22 cellular contexts compared by ENCODE assay signal in genomic region chr12:58922849-58923248, GRCh38. TPM values are rescaled to one million over a fixed set of nuclear protein-coding genes. Genes with fewer than 3 reads are reported as not detected.
DNase-seq lines count a peak whose midpoint lies in the region; ATAC-seq and TF ChIP-seq lines count a peak whose summit lies in the region.
"Had no signal": no experiment of that assay in that cellular context is flagged by ENCODE, and none has a peak within 500 bp of the region (broad histone marks: within the 10 kb centered on the region; RNA-seq: fewer than 3 reads in every experiment).

No MANE protein-coding gene starts in this region.

- no peaks in the 10 kb centered on the region for H3K9me3 Mint-ChIP-seq in endothelial cell (ENCODE audit: unreplicated experiment)
- H3K9me3 Mint-ChIP-seq: activated T-helper 2 cell treated with anti-CD3 and anti-CD28 coated beads, Interferon-gamma antibody, Interleukin-2, Interleukin-4, amounts not matched to agents 10 μg/mL and 5 μg/mL and 100 μg/mL, durations not matched to agents 14 hours and 24 hours and 36 hours had no signal

- H3K4me1 Mint-ChIP-seq in endothelial cell (ENCODE audit: unreplicated experiment): peaks cover 43% of the 10 kb centered on the region
- H3K4me1 Mint-ChIP-seq: natural killer cell; stimulated activated effector memory CD8-positive, alpha-beta T cell treated with anti-CD3 and anti-CD28 coated beads, Interleukin-12 subunit alpha, Interleukin-12 subunit beta, amount 100 ng/mL, for 72 hours had no signal

- peaks cover 7% of the 10 kb centered on the region for H3K27me3 Mint-ChIP-seq in endothelial cell (ENCODE audit: unreplicated experiment)

- H3K9me3 ChIP-seq in parathyroid adenoma (ENCODE audit: control insufficient read depth, low read length): no peaks in the 10 kb centered on the region
- no peaks in the 10 kb centered on the region for H3K9me3 ChIP-seq in esophagus muscularis mucosa
- H3K9me3 ChIP-seq: heart right ventricle, prostate gland, SJCRH30, tibial nerve had no signal

- peaks cover 7% of the 10 kb centered on the region for H3K79me2 ChIP-seq in parathyroid adenoma

- H3K4me1 ChIP-seq in parathyroid adenoma: no peaks in the 10 kb centered on the region
- peaks cover 9 to 14% (median 11%) of the 10 kb centered on the region in 4 donors for H3K4me1 ChIP-seq in esophagus muscularis mucosa

- H3K4me3 Mint-ChIP-seq in endothelial cell (ENCODE audit: unreplicated experiment): peak overlapping the region; percentile 40
- H3K4me3 Mint-ChIP-seq: CD4-positive, alpha-beta memory T cell; natural killer cell; stimulated activated effector memory CD8-positive, alpha-beta T cell treated with anti-CD3 and anti-CD28 coated beads, Interleukin-12 subunit alpha, Interleukin-12 subunit beta, amount 100 ng/mL, for 72 hours had no signal

- H3K27me3 ChIP-seq in parathyroid adenoma (ENCODE audit: control insufficient read depth, insufficient read depth, low read length): no peaks in the 10 kb centered on the region
- no peaks in the 10 kb centered on the region for H3K27me3 ChIP-seq in esophagus muscularis mucosa
- H3K27me3 ChIP-seq: SJCRH30, tibial nerve had no signal

- no peak for TF ChIP-seq EP300 in esophagus muscularis mucosa (IDR thresholded peaks at IDR 0.05)

- DNase-seq in AG09309 (ENCODE audit: low read depth) (peak; percentile 21), NCI-H460 (ENCODE audit: extremely low read depth, low read depth) (peak; percentile 24), endothelial cell (ENCODE audit: low spot score) (no peak), hepatic stellate cell (ENCODE audit: low spot score) (no peak), esophagus muscularis mucosa (ENCODE audit: extremely low spot score) (no peak), NCI-H146 treated with DMSO at 0.1 percent for 48 hours (lab: John Stamatoyannopoulos, UW; ENCODE audit: unreplicated experiment) (no peak)
- DNase-seq: activated CD4-positive, alpha-beta T cell treated with anti-CD3 and anti-CD28 coated beads for 1 hour; amniotic stem cell; CD4-positive, alpha-beta memory T cell; heart right ventricle; islet precursor cell; natural killer cell; NCI-H1694; NCI-H446 treated with DMSO at 0.1 percent for 48 hours; SJCRH30; stimulated activated CD4-positive, alpha-beta T cell treated with anti-CD3 and anti-CD28 coated beads, Interleukin-12 subunit alpha, Interleukin-12 subunit beta, amount 100 ng/mL, for 4 hours had no signal

- H2AFZ ChIP-seq in parathyroid adenoma: peak overlapping the region; percentile 6

- H3K36me3 ChIP-seq in parathyroid adenoma (ENCODE audit: control insufficient read depth, insufficient read depth, low read length) (no peaks in the 10 kb centered on the region), esophagus muscularis mucosa (no peaks in the 10 kb centered on the region)
- H3K36me3 ChIP-seq: heart right ventricle, prostate gland, tibial nerve had no signal

- H3K36me3 Mint-ChIP-seq in endothelial cell (ENCODE audit: low read depth, unreplicated experiment): peaks cover 5% of the 10 kb centered on the region
- H3K36me3 Mint-ChIP-seq: CD4-positive, alpha-beta memory T cell; natural killer cell; stimulated activated effector memory CD8-positive, alpha-beta T cell treated with anti-CD3 and anti-CD28 coated beads, Interleukin-12 subunit alpha, Interleukin-12 subunit beta, amount 100 ng/mL, for 72 hours had no signal

- intact Hi-C loops in esophagus muscularis mucosa (cut with DNase I): loop anchor here (5.0 kb wide), 2 partner anchors 41 to 119 kb away; no protein-coding TSS in a partner anchor

- no peak overlapping the region for H3K9ac ChIP-seq in parathyroid adenoma

- no peak overlapping the region for H3K27ac Mint-ChIP-seq in endothelial cell (ENCODE audit: unreplicated experiment)
- H3K27ac Mint-ChIP-seq: activated T-helper 2 cell treated with anti-CD3 and anti-CD28 coated beads, Interferon-gamma antibody, Interleukin-2, Interleukin-4, amounts not matched to agents 10 μg/mL and 5 μg/mL and 100 μg/mL, durations not matched to agents 14 hours and 24 hours and 36 hours; CD4-positive, alpha-beta memory T cell; natural killer cell; stimulated activated effector memory CD8-positive, alpha-beta T cell treated with anti-CD3 and anti-CD28 coated beads, Interleukin-12 subunit alpha, Interleukin-12 subunit beta, amount 100 ng/mL, for 72 hours had no signal

- no peak for TF ChIP-seq POLR2A in esophagus muscularis mucosa (IDR thresholded peaks at IDR 0.05; ENCODE audit: low read depth)

- H3K27ac ChIP-seq in parathyroid adenoma: no peak overlapping the region
- no peak overlapping the region for H3K27ac ChIP-seq in esophagus muscularis mucosa (replicated peaks in 1 of 4)
- H3K27ac ChIP-seq: heart right ventricle, prostate gland, SJCRH30, tibial nerve had no signal

- no peak overlapping the region for H3K4me3 ChIP-seq in AG09309 (ENCODE audit: control insufficient read depth, low read depth, low read length)
- H3K4me3 ChIP-seq in parathyroid adenoma (ENCODE audit: low read depth, low read length): no peak overlapping the region
- H3K4me3 ChIP-seq in esophagus muscularis mucosa: no peak overlapping the region
- H3K4me3 ChIP-seq: heart right ventricle, prostate gland, SJCRH30, tibial nerve had no signal

- TF ChIP-seq CTCF in AG09309 (IDR thresholded peaks at IDR 0.05; ENCODE audit: control insufficient read depth, insufficient read depth, low read depth, low read length, missing control alignments): no peak
- TF ChIP-seq CTCF in endothelial cell (IDR thresholded peaks at IDR 0.05; ENCODE audit: unreplicated experiment): no peak
- no peak for TF ChIP-seq CTCF in parathyroid adenoma (IDR thresholded peaks at IDR 0.05)
- TF ChIP-seq CTCF in esophagus muscularis mucosa (IDR thresholded peaks at IDR 0.05): no peak

- no peak overlapping the region for H3K4me2 ChIP-seq in parathyroid adenoma (ENCODE audit: low read length)

- no peak for ATAC-seq in GM19467 (IDR thresholded peaks at IDR 0.05; ENCODE audit: unreplicated experiment)
- ATAC-seq: heart right ventricle; natural killer cell; stimulated activated effector memory CD8-positive, alpha-beta T cell treated with anti-CD3 and anti-CD28 coated beads, Interleukin-12 subunit alpha, Interleukin-12 subunit beta, amount 100 ng/mL, for 72 hours had no signal

RNA-seq across cellular contexts. Expression of gene LRIG3, which starts 2.5 kb away (rescaled TPM):
- total RNA-seq in NCI-H460 (2014; rRNA removed; shearing (Covaris generic)): 8.7 and 13.0 TPM in 2 replicates
- 20.9 and 27.5 TPM in 2 replicates for polyA plus RNA-seq in NCI-H460 (2014; cell fraction: nucleus; rRNA removed)
- 103 TPM for total RNA-seq in endothelial cell (ENCODE audit: unreplicated experiment)
- 10 to 100 TPM; 42.4 to 56.5 (median 50.4) TPM for total RNA-seq in esophagus muscularis mucosa
- total RNA-seq: CD4-positive, alpha-beta memory T cell had no signal
- polyA plus RNA-seq: CD4-positive, alpha-beta memory T cell had no signal

Comparison
In these comparisons a context has a peak if more than half of its experiments do, and no peak if none do; other contexts are left out.
1. DNase-seq: peak in AG09309 (single experiment) and NCI-H460 (single experiment); none in endothelial cell (single experiment), hepatic stellate cell (single experiment), esophagus muscularis mucosa (single experiment) and NCI-H146 treated with DMSO at 0.1 percent for 48 hours (single experiment).